19 cellular contexts compared by ENCODE assay signal in the genomic region with DNA sequence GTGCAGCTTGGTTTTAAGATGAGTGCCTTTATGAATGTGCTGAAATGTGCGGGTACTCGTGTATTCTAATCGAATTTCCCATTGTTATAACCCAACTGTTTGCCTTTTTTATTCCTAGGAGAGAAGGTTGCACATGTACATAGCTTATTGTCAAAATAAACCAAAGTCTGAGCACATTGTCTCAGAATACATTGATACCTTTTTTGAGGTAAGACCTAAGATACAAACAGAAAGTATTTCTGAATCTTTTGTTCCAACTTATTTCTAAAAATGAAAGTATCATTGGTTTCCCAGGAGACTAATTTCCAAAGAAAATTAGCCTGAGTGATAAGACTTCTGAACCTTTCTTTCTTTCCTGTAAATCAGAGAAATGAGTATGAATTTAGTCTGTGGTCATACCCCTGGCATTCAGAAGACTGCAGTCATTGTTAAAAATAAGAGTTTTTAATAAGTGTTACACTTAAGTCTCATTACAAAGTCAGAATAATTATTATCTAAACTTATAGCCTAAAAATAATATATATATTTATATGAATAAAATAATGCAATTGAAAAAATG.
DNase-seq lines count a peak whose midpoint lies in the region; ATAC-seq and TF ChIP-seq lines count a peak whose summit lies in the region.
"Had no signal": no experiment of that assay in that cellular context is flagged by ENCODE, and none has a peak within 500 bp of the region (broad histone marks: within the 10 kb centered on the region; RNA-seq: fewer than 3 reads in every experiment).

No MANE protein-coding gene starts in this region.

- dilution Hi-C loops in IMR-90 (cut with HindIII; ENCODE audit: low sequenced_read_pairs, unreplicated experiment): no loop called here

- no peak overlapping the region for H2BK12ac ChIP-seq in neuronal stem cell (ENCODE audit: low read length)

- no peak overlapping the region for H2BK20ac ChIP-seq in IMR-90 (ENCODE audit: low read depth, low read length)

- no peak overlapping the region for H3K27ac Mint-ChIP-seq in activated T-cell treated with anti-CD3 and anti-CD28 coated beads, Interleukin-2, amount 50 U/mL, for 72 hours
- peak overlapping the region; percentile 1 for H3K27ac Mint-ChIP-seq in glutamatergic neuron (ENCODE audit: unreplicated experiment)
- H3K27ac Mint-ChIP-seq in stimulated activated naive CD8-positive, alpha-beta T cell treated with anti-CD3 and anti-CD28 coated beads, Interleukin-15, amount 100 ng/mL, for 72 hours: no peak overlapping the region
- H3K27ac Mint-ChIP-seq: CD4-positive, CD25-positive, alpha-beta regulatory T cell had no signal

- TF ChIP-seq POLR2A in IMR-90 (IDR thresholded peaks at IDR 0.05; ENCODE audit: low read depth, low read length): no peak

- H4K8ac ChIP-seq in IMR-90 (ENCODE audit: low read depth in 2 of 2, low read length in 2 of 2): no peak overlapping the region
- no peak overlapping the region for H4K8ac ChIP-seq in neuronal stem cell (ENCODE audit: low read depth, low read length)

- no CpG with 5 or more reads among the region's 3 CpGs for WGBS in IMR-90 (ENCODE audit: extremely low coverage in 2 of 2, insufficient read length in 1 of 2), 2 experiments
- no CpG with 5 or more reads among the region's 3 CpGs for WGBS in neuronal stem cell (ENCODE audit: extremely low coverage in 2 of 2, insufficient read length in 2 of 2, insufficient replicate concordance in 1 of 2), 2 donors

- H3K79me1 ChIP-seq in IMR-90 (ENCODE audit: low read depth in 1 of 2, low read length in 2 of 2): peaks cover 36 to 82% of the 10 kb centered on the region in 2 experiments
- H3K79me1 ChIP-seq in neuronal stem cell (ENCODE audit: low read depth, low read length): no peaks in the 10 kb centered on the region

- no peak overlapping the region for H3K27ac ChIP-seq in IMR-90 (ENCODE audit: insufficient read depth, low read length)
- no peak overlapping the region for H3K27ac ChIP-seq in neuronal stem cell (replicated peaks; ENCODE audit: low read length)
- H3K27ac ChIP-seq: A549, SJSA1 had no signal

- H3K9me1 ChIP-seq in IMR-90 (ENCODE audit: insufficient read depth, low read length): peaks cover 15% of the 10 kb centered on the region; the same call in 1 of the 2 replicates

- TF ChIP-seq CTCF in IMR-90 (conservative IDR thresholded peaks at IDR 0.05; ENCODE audit: low read depth, low read length) (no peak), glutamatergic neuron (IDR thresholded peaks at IDR 0.05; ENCODE audit: partially characterized antibody, unreplicated experiment) (no peak)

- POLR2A ChIA-PET in IMR-90 (lab: Charles Lee; ENCODE audit: unreplicated experiment): no interaction called here

- CTCF ChIA-PET in IMR-90 (lab: Yijun Ruan, JAX): interaction anchor here (0.6 kb wide), 1 partner anchor 12 kb away, joined by 3 read pairs; no protein-coding TSS in a partner anchor

- H4K5ac ChIP-seq in IMR-90 (ENCODE audit: low read depth, low read length): no peak overlapping the region

- H3K36me3 ChIP-seq in IMR-90 (ENCODE audit: control insufficient read depth, insufficient read depth, low read length) (peaks cover 76% of the 10 kb centered on the region), neuronal stem cell (replicated peaks in 1 of 2; ENCODE audit: control insufficient read depth in 2 of 2, insufficient read depth in 2 of 2, low read length in 2 of 2) (peaks cover 26 to 99% of the 10 kb centered on the region in 2 donors)

- H3K23ac ChIP-seq in IMR-90 (ENCODE audit: low read depth, low read length) (no peak overlapping the region), neuronal stem cell (ENCODE audit: low read depth, low read length, poor library complexity) (no peak overlapping the region)

- H3K56ac ChIP-seq in IMR-90 (ENCODE audit: extremely low read depth, insufficient read depth, low read length): no peak overlapping the region

- no peak for DNase-seq in activated T-cell treated with anti-CD3 and anti-CD28 coated beads, Interleukin-2, amount 50 U/mL, for 72 hours
- no peak for DNase-seq in activated T-cell treated with anti-CD3 and anti-CD28 coated beads, Interleukin-2, amount 50 U/mL, for 1 hour
- DNase-seq in IMR-90: no peak
- no peak for DNase-seq in glutamatergic neuron
- DNase-seq in stimulated activated naive CD8-positive, alpha-beta T cell treated with anti-CD3 and anti-CD28 coated beads, Interleukin-15, amount 100 ng/mL, for 72 hours: no peak
- DNase-seq in neuronal stem cell (ENCODE audit: low spot score): no peak
- no peak for DNase-seq in NK-92 treated with Interleukin-12 subunit alpha and Interleukin-12 subunit beta, amount 100 ng/mL, for 24 hours (lab: John Stamatoyannopoulos, UW)
- DNase-seq: CD4-positive, CD25-positive, alpha-beta regulatory T cell; DMS79; MM.1S; NCI-H1048; NCI-H1417 treated with DMSO at 0.1 percent for 48 hours; NCI-H187; NCI-H446; NCI-H526 had no signal

- peak overlapping the region in 1 of 2 donors; percentile 24 for H3K4me3 Mint-ChIP-seq in activated T-cell treated with anti-CD3 and anti-CD28 coated beads, Interleukin-2, amount 50 U/mL, for 72 hours
- H3K4me3 Mint-ChIP-seq in glutamatergic neuron (ENCODE audit: unreplicated experiment): no peak overlapping the region
- peak overlapping the region in 1 of 2 donors; percentile 27 for H3K4me3 Mint-ChIP-seq in stimulated activated naive CD8-positive, alpha-beta T cell treated with anti-CD3 and anti-CD28 coated beads, Interleukin-15, amount 100 ng/mL, for 72 hours
- H3K4me3 Mint-ChIP-seq: CD4-positive, CD25-positive, alpha-beta regulatory T cell had no signal

- H2AK9ac ChIP-seq in IMR-90 (replicated peaks; ENCODE audit: low read depth, low read length, poor library complexity): no peak overlapping the region

- H3K9ac ChIP-seq in IMR-90 (ENCODE audit: low read depth, low read length): no peak overlapping the region
- H3K9ac ChIP-seq in neuronal stem cell (ENCODE audit: low read depth, low read length, poor library complexity): no peak overlapping the region

- no peaks in the 10 kb centered on the region for H3K9me3 ChIP-seq in IMR-90 (ENCODE audit: control insufficient read depth, insufficient read depth, low read length)
- no peaks in the 10 kb centered on the region for H3K9me3 ChIP-seq in neuronal stem cell (replicated peaks in 1 of 2; ENCODE audit: control insufficient read depth in 2 of 2, insufficient read depth in 1 of 2, low read depth in 1 of 2, low read length in 2 of 2)
- H3K9me3 ChIP-seq: A549, SJSA1 had no signal

- H2BK15ac ChIP-seq in IMR-90 (ENCODE audit: low read depth, low read length) (no peak overlapping the region), neuronal stem cell (ENCODE audit: low read length) (no peak overlapping the region)

- no peaks in the 10 kb centered on the region for H3K27me3 Mint-ChIP-seq in activated T-cell treated with anti-CD3 and anti-CD28 coated beads, Interleukin-2, amount 50 U/mL, for 72 hours (ENCODE audit: low read depth)
- H3K27me3 Mint-ChIP-seq in glutamatergic neuron (ENCODE audit: unreplicated experiment): peaks cover 4% of the 10 kb centered on the region
- H3K27me3 Mint-ChIP-seq in stimulated activated naive CD8-positive, alpha-beta T cell treated with anti-CD3 and anti-CD28 coated beads, Interleukin-15, amount 100 ng/mL, for 72 hours: no peaks in the 10 kb centered on the region
- H3K27me3 Mint-ChIP-seq: CD4-positive, CD25-positive, alpha-beta regulatory T cell had no signal

- H3K9me3 Mint-ChIP-seq in activated T-cell treated with anti-CD3 and anti-CD28 coated beads, Interleukin-2, amount 50 U/mL, for 72 hours: no peaks in the 10 kb centered on the region
- H3K9me3 Mint-ChIP-seq in glutamatergic neuron (ENCODE audit: unreplicated experiment): peaks cover 7% of the 10 kb centered on the region
- no peaks in the 10 kb centered on the region for H3K9me3 Mint-ChIP-seq in stimulated activated naive CD8-positive, alpha-beta T cell treated with anti-CD3 and anti-CD28 coated beads, Interleukin-15, amount 100 ng/mL, for 72 hours

- no peak overlapping the region for H3K14ac ChIP-seq in IMR-90 (replicated peaks; ENCODE audit: low read depth, low read length)
- H3K14ac ChIP-seq in neuronal stem cell (ENCODE audit: low read length): no peak overlapping the region

- H2AFZ ChIP-seq in IMR-90 (replicated peaks; ENCODE audit: low read length, poor library complexity): no peak overlapping the region
- H2AFZ ChIP-seq in neuronal stem cell (ENCODE audit: low read length): no peak overlapping the region

- peak; percentile 45 to 65 for ATAC-seq in activated T-cell treated with anti-CD3 and anti-CD28 coated beads, Interleukin-2, amount 50 U/mL, for 72 hours (replicated peaks in 1 of 2)
- no peak for ATAC-seq in IMR-90 (ENCODE audit: low read depth)
- ATAC-seq in stimulated activated naive CD8-positive, alpha-beta T cell treated with anti-CD3 and anti-CD28 coated beads, Interleukin-15, amount 100 ng/mL, for 72 hours: peak; percentile 58
- ATAC-seq: A549, K562, Right ventricle myocardium inferior had no signal

- H3K4me1 Mint-ChIP-seq in activated T-cell treated with anti-CD3 and anti-CD28 coated beads, Interleukin-2, amount 50 U/mL, for 72 hours (ENCODE audit: low read depth): peaks cover 24% of the 10 kb centered on the region
- H3K4me1 Mint-ChIP-seq in glutamatergic neuron (ENCODE audit: low read depth, unreplicated experiment): no peaks in the 10 kb centered on the region
- peaks cover 18% of the 10 kb centered on the region for H3K4me1 Mint-ChIP-seq in stimulated activated naive CD8-positive, alpha-beta T cell treated with anti-CD3 and anti-CD28 coated beads, Interleukin-15, amount 100 ng/mL, for 72 hours

- H3K4me3 ChIP-seq in IMR-90 (ENCODE audit: insufficient read depth, low read depth, low read length) (no peak overlapping the region), neuronal stem cell (ENCODE audit: low read length in 2 of 2) (no peak overlapping the region)
- H3K4me3 ChIP-seq: A549, K562, SJSA1 had no signal

- no peak overlapping the region for H2AK5ac ChIP-seq in IMR-90 (ENCODE audit: low read depth, low read length)
- no peak overlapping the region for H2AK5ac ChIP-seq in neuronal stem cell (ENCODE audit: low read depth, low read length)

- intact Hi-C loops in IMR-90 (cut with micrococcal nuclease): no loop called here

- TF ChIP-seq RAD21 in IMR-90 (IDR thresholded peaks at IDR 0.05; ENCODE audit: low read length): no peak

- BruUV-seq in IMR-90 (replicated peaks; lab: Mats Ljungman, UMichigan): no TSS peak

- H2BK5ac ChIP-seq in IMR-90 (ENCODE audit: low read depth, low read length, poor library complexity, severe bottlenecking) (peak overlapping the region; percentile 34), neuronal stem cell (ENCODE audit: low read length) (no peak overlapping the region)

- H3K18ac ChIP-seq in IMR-90 (ENCODE audit: low read depth, low read length) (no peak overlapping the region), neuronal stem cell (ENCODE audit: low read length) (no peak overlapping the region)

- peaks cover 0 to 4% of the 10 kb centered on the region in 2 donors for H3K36me3 Mint-ChIP-seq in activated T-cell treated with anti-CD3 and anti-CD28 coated beads, Interleukin-2, amount 50 U/mL, for 72 hours (ENCODE audit: insufficient read depth in 2 of 2)
- H3K36me3 Mint-ChIP-seq in glutamatergic neuron (ENCODE audit: unreplicated experiment): peaks cover 17% of the 10 kb centered on the region

- H3K27me3 ChIP-seq in IMR-90 (ENCODE audit: control insufficient read depth, insufficient read depth, low read length): no peaks in the 10 kb centered on the region
- no peaks in the 10 kb centered on the region for H3K27me3 ChIP-seq in neuronal stem cell (ENCODE audit: control insufficient read depth in 3 of 3, insufficient read depth in 3 of 3, low read depth in 1 of 3, low read length in 3 of 3)
- H3K27me3 ChIP-seq: SJSA1 had no signal

- H3K4ac ChIP-seq in IMR-90 (ENCODE audit: low read depth, low read length): no peak overlapping the region
- H3K4ac ChIP-seq in neuronal stem cell (ENCODE audit: low read length): no peak overlapping the region

- in situ Hi-C loops in IMR-90 (cut with MboI; ENCODE audit: low sequenced_read_pairs): no loop called here

- H4K20me1 ChIP-seq in IMR-90 (ENCODE audit: insufficient read depth, low read length): peaks cover 41% of the 10 kb centered on the region; the same call in 1 of the 2 replicates

- H4K91ac ChIP-seq in IMR-90 (ENCODE audit: insufficient read depth, low read depth, low read length) (no peak overlapping the region), neuronal stem cell (ENCODE audit: low read depth, low read length, poor library complexity) (no peak overlapping the region)

- H2BK120ac ChIP-seq in IMR-90 (ENCODE audit: low read depth, low read length): no peak overlapping the region
- no peak overlapping the region for H2BK120ac ChIP-seq in neuronal stem cell (ENCODE audit: low read depth, low read length)

- H3K4me1 ChIP-seq in IMR-90 (ENCODE audit: control insufficient read depth, insufficient read depth, low read length): peaks cover 4% of the 10 kb centered on the region
- H3K4me1 ChIP-seq in neuronal stem cell (ENCODE audit: control insufficient read depth in 2 of 2, insufficient read depth in 1 of 2, low read depth in 1 of 2, low read length in 2 of 2): no peaks in the 10 kb centered on the region
- H3K4me1 ChIP-seq: A549 had no signal

- H3K4me2 ChIP-seq in IMR-90 (ENCODE audit: low read depth, low read length) (no peak overlapping the region), neuronal stem cell (ENCODE audit: insufficient read depth, low read length, poor library complexity, severe bottlenecking) (no peak overlapping the region)
- H3K4me2 ChIP-seq: A549 had no signal
